ENCODE assay signal across 1 cellular context in the genomic region with DNA sequence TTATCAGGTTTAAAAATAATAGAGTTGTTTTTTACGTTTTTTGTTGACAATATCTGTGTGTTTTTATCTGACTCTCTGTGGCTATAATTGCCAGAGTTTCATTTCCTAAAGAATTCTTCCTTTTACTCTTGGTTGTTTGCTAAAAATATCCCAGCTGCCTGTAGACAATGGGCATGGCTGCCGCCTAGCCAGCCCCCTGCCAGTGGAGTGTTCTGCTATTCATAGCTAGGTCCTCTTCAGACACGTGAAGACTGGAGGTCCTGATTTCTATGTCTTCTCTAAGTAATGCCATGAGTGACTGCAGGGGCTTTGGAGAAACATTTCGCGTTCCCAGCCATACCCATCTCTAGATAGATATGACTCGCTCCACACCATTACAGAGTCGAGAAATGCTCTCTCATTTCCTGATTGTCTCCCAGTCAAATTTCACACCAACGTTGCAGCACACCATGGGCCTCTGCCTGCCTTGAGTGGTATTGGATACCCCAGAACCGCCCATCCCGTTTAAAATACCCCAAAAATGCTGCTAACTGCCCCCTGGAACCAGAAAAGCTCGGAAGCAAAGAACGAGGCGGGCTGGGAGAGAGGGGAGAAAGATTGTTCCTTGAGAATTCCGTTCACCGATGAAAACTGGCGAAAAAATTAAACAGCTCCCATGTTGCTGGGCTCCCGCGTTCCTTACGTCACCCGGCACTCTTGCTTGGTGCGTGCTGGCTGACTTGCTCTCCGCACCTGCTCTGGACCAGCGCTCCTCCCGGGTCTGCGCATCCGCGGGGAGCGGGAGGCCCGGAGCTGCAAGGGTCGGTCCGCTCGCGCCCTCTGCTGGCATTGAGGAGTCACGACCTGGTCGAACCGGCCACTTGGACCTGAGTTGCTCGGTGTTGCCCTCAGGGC.
TF ChIP-seq lines count a peak whose summit lies in the region.

No MANE protein-coding gene starts in this region.

TF ChIP-seq in HCT116, 20 proteins besides CTCF, POLR2A, EP300 and RAD21 (continued from another document):
- TF ChIP-seq ZBTB33 (IDR thresholded peaks at IDR 0.05; ENCODE audit: extremely low read depth, insufficient replicate concordance, low read length) (no peak), ZNF274 (IDR thresholded peaks at IDR 0.05; ENCODE audit: low read depth, low read length) (no peak), CEBPB (IDR thresholded peaks at IDR 0.05; ENCODE audit: low read depth) (no peak), YY1 (IDR thresholded peaks at IDR 0.05; ENCODE audit: extremely low read depth, insufficient replicate concordance, low read depth, low read length) (no peak), EZH2phosphoT487 (IDR thresholded peaks at IDR 0.05; ENCODE audit: borderline replicate concordance) (no peak), TCF7L2 (IDR thresholded peaks at IDR 0.05; ENCODE audit: borderline replicate concordance, extremely low read depth, insufficient read depth, insufficient read length) (no peak), SIN3A (IDR thresholded peaks at IDR 0.05; ENCODE audit: low read depth) (no peak), EGR1 (IDR thresholded peaks at IDR 0.05; ENCODE audit: low read depth) (no peak), EZH2 (IDR thresholded peaks at IDR 0.05) (no peak)
- TF ChIP-seq, protein P1, sequence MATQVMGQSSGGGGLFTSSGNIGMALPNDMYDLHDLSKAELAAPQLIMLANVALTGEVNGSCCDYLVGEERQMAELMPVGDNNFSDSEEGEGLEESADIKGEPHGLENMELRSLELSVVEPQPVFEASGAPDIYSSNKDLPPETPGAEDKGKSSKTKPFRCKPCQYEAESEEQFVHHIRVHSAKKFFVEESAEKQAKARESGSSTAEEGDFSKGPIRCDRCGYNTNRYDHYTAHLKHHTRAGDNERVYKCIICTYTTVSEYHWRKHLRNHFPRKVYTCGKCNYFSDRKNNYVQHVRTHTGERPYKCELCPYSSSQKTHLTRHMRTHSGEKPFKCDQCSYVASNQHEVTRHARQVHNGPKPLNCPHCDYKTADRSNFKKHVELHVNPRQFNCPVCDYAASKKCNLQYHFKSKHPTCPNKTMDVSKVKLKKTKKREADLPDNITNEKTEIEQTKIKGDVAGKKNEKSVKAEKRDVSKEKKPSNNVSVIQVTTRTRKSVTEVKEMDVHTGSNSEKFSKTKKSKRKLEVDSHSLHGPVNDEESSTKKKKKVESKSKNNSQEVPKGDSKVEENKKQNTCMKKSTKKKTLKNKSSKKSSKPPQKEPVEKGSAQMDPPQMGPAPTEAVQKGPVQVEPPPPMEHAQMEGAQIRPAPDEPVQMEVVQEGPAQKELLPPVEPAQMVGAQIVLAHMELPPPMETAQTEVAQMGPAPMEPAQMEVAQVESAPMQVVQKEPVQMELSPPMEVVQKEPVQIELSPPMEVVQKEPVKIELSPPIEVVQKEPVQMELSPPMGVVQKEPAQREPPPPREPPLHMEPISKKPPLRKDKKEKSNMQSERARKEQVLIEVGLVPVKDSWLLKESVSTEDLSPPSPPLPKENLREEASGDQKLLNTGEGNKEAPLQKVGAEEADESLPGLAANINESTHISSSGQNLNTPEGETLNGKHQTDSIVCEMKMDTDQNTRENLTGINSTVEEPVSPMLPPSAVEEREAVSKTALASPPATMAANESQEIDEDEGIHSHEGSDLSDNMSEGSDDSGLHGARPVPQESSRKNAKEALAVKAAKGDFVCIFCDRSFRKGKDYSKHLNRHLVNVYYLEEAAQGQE (IDR thresholded peaks at IDR 0.05; ENCODE audit: low read depth): no peak
